12 cellular contexts compared by ENCODE assay signal in genomic region chr2:181309161-181309560, GRCh38.
A peak's percentile ranks its signal among the peaks of the same experiment; 100 is the strongest.
DNase-seq lines count a peak whose midpoint lies in the region; ATAC-seq and TF ChIP-seq lines count a peak whose summit lies in the region.
"Had no signal": no experiment of that assay in that cellular context is flagged by ENCODE, and none has a peak within 500 bp of the region (broad histone marks: within the 10 kb centered on the region; RNA-seq: fewer than 3 reads in every experiment).

No MANE protein-coding gene starts in this region.

- H3K9me3 Mint-ChIP-seq in activated CD8-positive, alpha-beta memory T cell treated with anti-CD3 and anti-CD28 coated beads, Interleukin-2, amount 10 ng/mL, durations not matched to agents 7 days and 5 days (ENCODE audit: low read depth): no peaks in the 10 kb centered on the region
- H3K9me3 Mint-ChIP-seq in chondrocyte (ENCODE audit: low read depth): no peaks in the 10 kb centered on the region

- TF ChIP-seq CTCF in OCI-LY1 (IDR thresholded peaks at IDR 0.05; ENCODE audit: low read length) (no peak), chondrocyte (IDR thresholded peaks at IDR 0.05) (no peak), stomach (IDR thresholded peaks at IDR 0.05) (no peak)

- no peaks in the 10 kb centered on the region for H4K20me1 ChIP-seq in OCI-LY1 (ENCODE audit: insufficient read depth, low read length)

- TF ChIP-seq EP300 in stomach (IDR thresholded peaks at IDR 0.05): no peak

- DNase-seq in activated CD8-positive, alpha-beta memory T cell treated with anti-CD3 and anti-CD28 coated beads, Interleukin-2, amount 10 ng/mL, durations not matched to agents 7 days and 5 days: no peak
- no peak for DNase-seq in activated CD8-positive, alpha-beta memory T cell treated with anti-CD3 and anti-CD28 coated beads, Interleukin-2, amount 50 U/mL, for 48 hours
- DNase-seq in chondrocyte (ENCODE audit: low spot score) (no peak), stomach (no peak), NCI-H2081 (lab: John Stamatoyannopoulos, UW) (no peak)
- no peak for DNase-seq in NK-92 treated with Interleukin-12 subunit alpha and Interleukin-12 subunit beta, amount 100 ng/mL, for 24 hours (lab: John Stamatoyannopoulos, UW)
- DNase-seq: activated CD4-positive, CD25-positive, alpha-beta regulatory T cell; amygdala; NCI-H146; PC-3 had no signal

- peak overlapping the region; percentile 64 for H3K4me2 ChIP-seq in OCI-LY1 (ENCODE audit: low read length)

- WGBS in stomach, 5 donors: 62 to 70% (median 65%) methylated on average over 3 of the region's 3 CpGs

- ATAC-seq in activated CD8-positive, alpha-beta memory T cell treated with anti-CD3 and anti-CD28 coated beads, Interleukin-2, amount 10 ng/mL, durations not matched to agents 7 days and 5 days: no peak
- no peak for ATAC-seq in HG03135 (IDR thresholded peaks at IDR 0.05; ENCODE audit: unreplicated experiment)
- ATAC-seq: PC-3 had no signal

- no peaks in the 10 kb centered on the region for H3K27me3 Mint-ChIP-seq in activated CD8-positive, alpha-beta memory T cell treated with anti-CD3 and anti-CD28 coated beads, Interleukin-2, amount 10 ng/mL, durations not matched to agents 7 days and 5 days
- H3K27me3 Mint-ChIP-seq in chondrocyte (ENCODE audit: low read depth): no peaks in the 10 kb centered on the region

- H3K4me3 ChIP-seq in OCI-LY1 (ENCODE audit: low read depth, low read length, poor library complexity, severe bottlenecking) (peak overlapping the region; percentile 42), stomach (no peak overlapping the region)

- H3K36me3 Mint-ChIP-seq in activated CD8-positive, alpha-beta memory T cell treated with anti-CD3 and anti-CD28 coated beads, Interleukin-2, amount 10 ng/mL, durations not matched to agents 7 days and 5 days: peaks cover 4% of the 10 kb centered on the region
- no peaks in the 10 kb centered on the region for H3K36me3 Mint-ChIP-seq in chondrocyte (ENCODE audit: low read depth)

- CTCF ChIA-PET in activated CD8-positive, alpha-beta memory T cell treated with anti-CD3 and anti-CD28 coated beads, Interleukin-2, amount 10 ng/mL, durations not matched to agents 7 days and 5 days (lab: Charles Lee): interaction anchor here (0.8 to 8.5 kb wide), 6 partner anchors 9 to 205 kb away, joined by 3 to 68 read pairs (median 4); partner anchors contain the start of gene ITGA4

- H3K27ac Mint-ChIP-seq in activated CD8-positive, alpha-beta memory T cell treated with anti-CD3 and anti-CD28 coated beads, Interleukin-2, amount 10 ng/mL, durations not matched to agents 7 days and 5 days: peak overlapping the region; percentile 95
- peak overlapping the region; percentile 29 for H3K27ac Mint-ChIP-seq in chondrocyte (ENCODE audit: unreplicated experiment)

- H3K4me1 ChIP-seq in OCI-LY1 (ENCODE audit: insufficient read depth, low read length, severe bottlenecking) (peaks cover 99% of the 10 kb centered on the region), stomach (peaks cover 0 to 9% (median 0%) of the 10 kb centered on the region in 4 donors)

- intact Hi-C loops in stomach (cut with DNase I; ENCODE audit: low total_unique reads): no loop called here

- H2AFZ ChIP-seq in OCI-LY1 (ENCODE audit: low read length): 0 out of 2 replicates have a peak overlapping the region, but pooled peaks have one; percentile 74

- H3K36me3 ChIP-seq in OCI-LY1 (ENCODE audit: insufficient read depth, low read length) (no peaks in the 10 kb centered on the region), stomach (no peaks in the 10 kb centered on the region)

- H3K27ac ChIP-seq in OCI-LY1 (ENCODE audit: low read depth, low read length, poor library complexity, severe bottlenecking): peak overlapping the region; percentile 96
- peak overlapping the region in 4 of 5 donors; percentile 15 to 74 (median 42) for H3K27ac ChIP-seq in stomach

- peak overlapping the region; percentile 55 for H3K9ac ChIP-seq in OCI-LY1 (ENCODE audit: low read length)

- TF ChIP-seq POLR2A in stomach (IDR thresholded peaks at IDR 0.05): no peak

- H3K27me3 ChIP-seq in OCI-LY1 (ENCODE audit: insufficient read depth, low read length) (no peaks in the 10 kb centered on the region), stomach (no peaks in the 10 kb centered on the region)

- no peaks in the 10 kb centered on the region for H3K79me2 ChIP-seq in OCI-LY1 (ENCODE audit: insufficient read depth, low read length)

- 0 out of 2 replicates have a peak, but pooled peaks cover 4% of the 10 kb centered on the region for H3F3A ChIP-seq in OCI-LY1 (ENCODE audit: insufficient read depth, low read length)

- H3K9me3 ChIP-seq in OCI-LY1 (ENCODE audit: low read length) (no peaks in the 10 kb centered on the region), stomach (no peaks in the 10 kb centered on the region)

- peaks cover 77% of the 10 kb centered on the region for H3K4me1 Mint-ChIP-seq in activated CD8-positive, alpha-beta memory T cell treated with anti-CD3 and anti-CD28 coated beads, Interleukin-2, amount 10 ng/mL, durations not matched to agents 7 days and 5 days
- H3K4me1 Mint-ChIP-seq in chondrocyte (ENCODE audit: low read depth): peaks cover 37% of the 10 kb centered on the region

- H3K9me2 ChIP-seq in OCI-LY1 (ENCODE audit: low read depth, low read length): no peaks in the 10 kb centered on the region

- H3K4me3 Mint-ChIP-seq in activated CD8-positive, alpha-beta memory T cell treated with anti-CD3 and anti-CD28 coated beads, Interleukin-2, amount 10 ng/mL, durations not matched to agents 7 days and 5 days: peak overlapping the region; percentile 74
- H3K4me3 Mint-ChIP-seq in chondrocyte (ENCODE audit: unreplicated experiment): peak overlapping the region; percentile 3
